ENCODE assay signal across 1 cellular context in the genomic region with DNA sequence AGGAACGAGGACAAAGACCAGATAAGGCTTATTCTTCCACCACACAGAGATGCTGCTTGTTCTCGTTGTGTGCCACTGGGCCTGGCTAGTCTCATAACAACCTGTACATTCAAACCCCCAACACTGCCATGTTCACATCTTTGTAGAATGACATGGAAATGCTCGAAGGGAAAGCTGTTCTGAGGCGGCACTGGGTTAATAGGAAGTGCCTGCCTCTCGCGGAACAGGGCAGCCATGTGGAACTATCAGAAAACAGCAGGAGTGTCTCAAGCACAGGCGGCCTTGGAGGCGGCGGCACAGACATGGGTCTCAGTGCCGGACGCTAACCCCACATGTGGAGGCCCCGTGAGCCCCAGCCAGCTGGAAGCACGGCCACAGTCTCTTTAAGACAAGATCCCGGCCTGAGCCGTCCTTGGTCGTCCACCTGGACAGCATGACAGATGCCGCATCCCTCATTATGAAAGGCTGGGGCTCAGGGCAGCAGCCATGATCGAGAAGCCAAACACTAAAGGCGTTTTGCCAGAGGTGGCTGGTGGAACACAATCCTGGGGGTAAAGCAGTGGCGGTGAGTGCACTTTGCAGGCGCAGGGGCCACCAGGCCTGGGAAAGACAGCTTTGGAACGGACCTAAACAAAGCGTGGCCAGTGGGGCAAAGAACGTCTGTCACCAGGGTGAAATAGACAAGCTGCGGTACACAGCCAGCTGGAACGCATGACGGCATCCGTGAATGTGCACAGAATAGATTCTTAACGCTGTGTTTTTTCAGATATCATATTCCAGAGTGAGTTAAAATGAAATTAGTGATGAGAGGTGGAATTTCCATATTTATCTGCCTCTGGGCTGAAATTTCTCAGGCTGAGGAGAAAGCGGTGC.
TF ChIP-seq lines count a peak whose summit lies in the region.

No MANE protein-coding gene starts in this region.

TF ChIP-seq in WTC11, 78 proteins besides CTCF, POLR2A, EP300 and RAD21 (continued from another document):
- TF ChIP-seq, protein P1, sequence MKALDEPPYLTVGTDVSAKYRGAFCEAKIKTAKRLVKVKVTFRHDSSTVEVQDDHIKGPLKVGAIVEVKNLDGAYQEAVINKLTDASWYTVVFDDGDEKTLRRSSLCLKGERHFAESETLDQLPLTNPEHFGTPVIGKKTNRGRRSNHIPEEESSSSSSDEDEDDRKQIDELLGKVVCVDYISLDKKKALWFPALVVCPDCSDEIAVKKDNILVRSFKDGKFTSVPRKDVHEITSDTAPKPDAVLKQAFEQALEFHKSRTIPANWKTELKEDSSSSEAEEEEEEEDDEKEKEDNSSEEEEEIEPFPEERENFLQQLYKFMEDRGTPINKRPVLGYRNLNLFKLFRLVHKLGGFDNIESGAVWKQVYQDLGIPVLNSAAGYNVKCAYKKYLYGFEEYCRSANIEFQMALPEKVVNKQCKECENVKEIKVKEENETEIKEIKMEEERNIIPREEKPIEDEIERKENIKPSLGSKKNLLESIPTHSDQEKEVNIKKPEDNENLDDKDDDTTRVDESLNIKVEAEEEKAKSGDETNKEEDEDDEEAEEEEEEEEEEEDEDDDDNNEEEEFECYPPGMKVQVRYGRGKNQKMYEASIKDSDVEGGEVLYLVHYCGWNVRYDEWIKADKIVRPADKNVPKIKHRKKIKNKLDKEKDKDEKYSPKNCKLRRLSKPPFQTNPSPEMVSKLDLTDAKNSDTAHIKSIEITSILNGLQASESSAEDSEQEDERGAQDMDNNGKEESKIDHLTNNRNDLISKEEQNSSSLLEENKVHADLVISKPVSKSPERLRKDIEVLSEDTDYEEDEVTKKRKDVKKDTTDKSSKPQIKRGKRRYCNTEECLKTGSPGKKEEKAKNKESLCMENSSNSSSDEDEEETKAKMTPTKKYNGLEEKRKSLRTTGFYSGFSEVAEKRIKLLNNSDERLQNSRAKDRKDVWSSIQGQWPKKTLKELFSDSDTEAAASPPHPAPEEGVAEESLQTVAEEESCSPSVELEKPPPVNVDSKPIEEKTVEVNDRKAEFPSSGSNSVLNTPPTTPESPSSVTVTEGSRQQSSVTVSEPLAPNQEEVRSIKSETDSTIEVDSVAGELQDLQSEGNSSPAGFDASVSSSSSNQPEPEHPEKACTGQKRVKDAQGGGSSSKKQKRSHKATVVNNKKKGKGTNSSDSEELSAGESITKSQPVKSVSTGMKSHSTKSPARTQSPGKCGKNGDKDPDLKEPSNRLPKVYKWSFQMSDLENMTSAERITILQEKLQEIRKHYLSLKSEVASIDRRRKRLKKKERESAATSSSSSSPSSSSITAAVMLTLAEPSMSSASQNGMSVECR (CRISPR knock-in tag; IDR thresholded peaks at IDR 0.05; ENCODE audit: borderline replicate concordance), result no peak
- TF ChIP-seq SMAD3 (CRISPR knock-in tag; IDR thresholded peaks at IDR 0.05; ENCODE audit: borderline replicate concordance) (no peak), MXD4 (CRISPR knock-in tag; IDR thresholded peaks at IDR 0.05; ENCODE audit: borderline replicate concordance) (no peak), ZNF121 (CRISPR knock-in tag; IDR thresholded peaks at IDR 0.05) (no peak), AFF4 (CRISPR knock-in tag; IDR thresholded peaks at IDR 0.05; ENCODE audit: borderline replicate concordance) (no peak), NFE2L1 (CRISPR knock-in tag; IDR thresholded peaks at IDR 0.05) (no peak), ETV6 (CRISPR knock-in tag; IDR thresholded peaks at IDR 0.05) (no peak)
TF ChIP-seq in WTC11: peak in this region for 0.
